ENCODE assay signal across 28 cellular contexts in the genomic region with DNA sequence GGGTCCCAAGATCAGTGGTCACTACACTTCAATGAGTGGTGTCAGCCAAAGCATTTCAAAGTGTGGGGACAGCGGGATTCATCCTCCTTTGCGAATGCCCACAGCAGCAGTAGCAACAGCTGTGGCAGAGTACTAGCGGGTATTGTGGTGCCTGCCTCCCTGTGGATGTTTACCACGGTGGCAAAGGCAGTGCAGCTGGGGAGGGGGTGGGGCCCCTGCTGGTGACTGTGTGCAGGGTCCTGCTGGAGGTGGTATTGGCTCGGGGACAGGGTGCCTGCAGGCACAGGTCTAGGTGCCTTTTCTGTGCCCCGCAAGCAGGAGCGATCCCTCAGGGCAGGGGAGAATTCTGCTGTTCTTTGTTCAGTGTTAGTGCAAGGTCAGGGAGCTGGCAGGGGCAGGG.
"Had no signal": no experiment of that assay in that cellular context is flagged by ENCODE, and none has a peak within 500 bp of the region (broad histone marks: within the 10 kb centered on the region; RNA-seq: fewer than 3 reads in every experiment).

No MANE protein-coding gene starts in this region.

- H3K9me3 ChIP-seq: adrenal gland, body of pancreas, breast epithelium, SJCRH30 had no signal

- H3K27ac ChIP-seq: adrenal gland, body of pancreas, breast epithelium, KMS-11, SJCRH30, SK-N-MC, WERI-Rb-1 had no signal

- H3K4me2 ChIP-seq: KMS-11 had no signal

- H3K4me1 ChIP-seq: adrenal gland, body of pancreas, breast epithelium, SJCRH30 had no signal

- H3K4me3 ChIP-seq: adrenal gland, body of pancreas, breast epithelium, SJCRH30, SK-N-MC had no signal

- DNase-seq: activated CD4-positive, alpha-beta T cell treated with anti-CD3 and anti-CD28 coated beads, Interleukin-2, amount 10 ng/mL, durations not matched to agents 24 days and 14 days; activated CD4-positive, alpha-beta T cell treated with anti-CD3 and anti-CD28 coated beads, Interleukin-2, amount 50 U/mL, for 48 hours; activated CD8-positive, alpha-beta T cell treated with anti-CD3 and anti-CD28 coated beads, Interleukin-2, amount 10 ng/mL, durations not matched to agents 7 days and 5 days; activated gamma-delta T cell; activated naive CD4-positive, alpha-beta T cell treated with anti-CD3 and anti-CD28 coated beads for 36 hours; activated T-cell treated with anti-CD3 and anti-CD28 coated beads, Interleukin-2, amount 50 U/mL, for 24 hours; adrenal gland; body of pancreas; MM.1S; MV-4-11; NCI-H1092; NCI-H1417; NCI-H146; NCI-H187; NCI-H2029 treated with DMSO at 0.1 percent for 48 hours; NCI-H2107; NCI-H2171 treated with DMSO at 0.1 percent for 48 hours; NCI-H226; NCI-H524 treated with DMSO at 0.1 percent for 48 hours; SHP77; SJCRH30; T1000; WERI-Rb-1 had no signal

- ATAC-seq: activated CD8-positive, alpha-beta T cell treated with anti-CD3 and anti-CD28 coated beads, Interleukin-2, amount 10 ng/mL, durations not matched to agents 7 days and 5 days; activated naive CD4-positive, alpha-beta T cell treated with anti-CD3 and anti-CD28 coated beads, Interleukin-2, amount 50 U/mL, for 72 hours; body of pancreas; Panc1 had no signal

- H3K27me3 ChIP-seq: adrenal gland, body of pancreas, breast epithelium, SJCRH30 had no signal

- H3K9ac ChIP-seq: KMS-11 had no signal

- H3K36me3 ChIP-seq: adrenal gland, breast epithelium, SJCRH30, WERI-Rb-1 had no signal
